Comparison of ENCODE assay signal across 2 cellular contexts in genomic region chr5:149372041-149372805, GRCh38.
TF ChIP-seq lines count a peak whose summit lies in the region.

No MANE protein-coding gene starts in this region.

TF ChIP-seq in HEK293, 187 proteins besides CTCF, POLR2A, EP300 and RAD21:
- peak; percentile 44; the same call in 1 of the 2 replicates for TF ChIP-seq ZNF394 (tag by site-specific recombination; IDR thresholded peaks at IDR 0.05; ENCODE audit: borderline replicate concordance)
- TF ChIP-seq ZNF513 (tag by site-specific recombination; IDR thresholded peaks at IDR 0.05): no peak

TF ChIP-seq in K562, 482 proteins besides CTCF, POLR2A, EP300 and RAD21:
- 0 out of 2 replicates have a peak, but pooled peaks have one; percentile 23 for TF ChIP-seq SPI1 (IDR thresholded peaks at IDR 0.05; ENCODE audit: borderline replicate concordance, low read depth, low read length)
- TF ChIP-seq HNRNPLL (IDR thresholded peaks at IDR 0.05; ENCODE audit: low read depth, low read length, poor library complexity, severe bottlenecking): no peak
